7 cellular contexts compared by ENCODE assay signal in the genomic region with DNA sequence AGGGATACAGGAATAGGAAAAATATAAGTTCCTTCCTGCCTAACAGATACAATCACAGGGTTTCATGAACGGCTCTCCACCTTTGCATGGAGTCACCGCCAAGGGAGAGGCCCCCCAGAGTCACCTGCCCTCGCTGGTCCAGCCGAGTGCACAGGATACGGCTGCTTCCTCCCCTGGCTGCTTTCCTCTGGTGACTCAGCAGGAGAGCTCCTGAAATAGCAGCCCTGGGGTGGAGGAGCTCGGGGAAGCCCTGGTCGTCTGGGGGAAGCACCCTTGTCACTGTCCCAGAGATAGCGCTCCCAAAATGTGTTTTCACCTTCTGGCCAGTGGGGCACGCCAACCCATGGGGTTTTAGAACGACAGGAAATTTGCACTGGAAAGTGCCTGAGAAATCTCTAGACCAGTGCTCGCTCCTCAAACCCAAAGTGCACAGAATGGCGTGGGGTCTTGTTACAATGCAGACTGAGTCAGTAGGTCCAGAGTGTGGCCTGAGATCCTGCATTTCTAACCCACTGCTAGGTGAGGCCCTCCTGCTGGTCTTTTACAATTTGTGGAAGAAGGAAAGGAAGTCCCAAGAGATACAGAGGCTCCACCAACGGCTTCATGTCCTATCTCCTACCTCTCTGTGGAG. TPM values are rescaled to one million over a fixed set of nuclear protein-coding genes. Genes with fewer than 3 reads are reported as not detected.
DNase-seq lines count a peak whose midpoint lies in the region; ATAC-seq and TF ChIP-seq lines count a peak whose summit lies in the region.

No MANE protein-coding gene starts in this region.

- H3K36me3 ChIP-seq in Loucy (ENCODE audit: insufficient read depth, low read length) (no peaks in the 10 kb centered on the region), gastroesophageal sphincter (no peaks in the 10 kb centered on the region), hepatocyte (replicated peaks; ENCODE audit: insufficient read depth, low read depth) (no peaks in the 10 kb centered on the region)

- 53 to 67% methylated on average over 1 to 5 of the region's 13 CpGs for WGBS in gastroesophageal sphincter (ENCODE audit: low coverage in 1 of 2), 2 donors
- WGBS in hepatocyte (ENCODE audit: low lambda C conversion rate, missing lambda C conversion rate): 63% methylated on average over 13 of the region's 13 CpGs

- H3K36me3 Mint-ChIP-seq in stimulated activated naive B cell treated with anti-CD40 and anti-IgM and Interleukin-4, amounts not matched to agents 10 μg/mL and 1 μg/mL and 100 μg/mL, for 72 hours: no peaks in the 10 kb centered on the region

- H3K9me2 ChIP-seq in Loucy (replicated peaks; ENCODE audit: low read depth, low read length) (no peaks in the 10 kb centered on the region), hepatocyte (replicated peaks; ENCODE audit: insufficient read depth) (no peaks in the 10 kb centered on the region)

- H3K4me1 Mint-ChIP-seq in stimulated activated naive B cell treated with anti-CD40 and anti-IgM and Interleukin-4, amounts not matched to agents 10 μg/mL and 1 μg/mL and 100 μg/mL, for 72 hours: peaks cover 23 to 40% of the 10 kb centered on the region in 2 donors

- no peaks in the 10 kb centered on the region for H3K27me3 ChIP-seq in Loucy (ENCODE audit: insufficient read depth, low read length, poor library complexity, severe bottlenecking)
- no peaks in the 10 kb centered on the region for H3K27me3 ChIP-seq in gastroesophageal sphincter
- no peaks in the 10 kb centered on the region for H3K27me3 ChIP-seq in hepatocyte

- H3K4me3 Mint-ChIP-seq in stimulated activated naive B cell treated with anti-CD40 and anti-IgM and Interleukin-4, amounts not matched to agents 10 μg/mL and 1 μg/mL and 100 μg/mL, for 72 hours: peak overlapping the region; percentile 6 to 10

- H2AFZ ChIP-seq in Loucy (ENCODE audit: low read length) (no peak overlapping the region), hepatocyte (no peak overlapping the region)

- no peaks in the 10 kb centered on the region for H3F3A ChIP-seq in Loucy (ENCODE audit: low read depth)

- H3K4me1 ChIP-seq in Loucy (ENCODE audit: insufficient read depth, low read length, poor library complexity, severe bottlenecking) (peaks cover 19% of the 10 kb centered on the region), gastroesophageal sphincter (peaks cover 0 to 27% (median 20%) of the 10 kb centered on the region in 3 donors), hepatocyte (ENCODE audit: insufficient read depth) (peaks cover 13% of the 10 kb centered on the region)

- H3K27ac ChIP-seq in gastroesophageal sphincter (peak overlapping the region in 2 of 4 donors; percentile 31 to 56), hepatocyte (no peak overlapping the region)

- no peak overlapping the region for H3K9ac ChIP-seq in Loucy (ENCODE audit: low read depth, low read length, poor library complexity, severe bottlenecking)

- TF ChIP-seq EP300 in gastroesophageal sphincter (IDR thresholded peaks at IDR 0.05): no peak

- TF ChIP-seq CTCF in GM20000 (IDR thresholded peaks at IDR 0.05; ENCODE audit: extremely low read depth, missing control alignments) (no peak), Loucy (conservative IDR thresholded peaks at IDR 0.05; ENCODE audit: low read length) (no peak), gastroesophageal sphincter (IDR thresholded peaks at IDR 0.05) (no peak), hepatocyte (IDR thresholded peaks at IDR 0.05; ENCODE audit: poor library complexity) (no peak)

- TF ChIP-seq POLR2A in gastroesophageal sphincter (IDR thresholded peaks at IDR 0.05): no peak

- no peaks in the 10 kb centered on the region for H3K27me3 Mint-ChIP-seq in stimulated activated naive B cell treated with anti-CD40 and anti-IgM and Interleukin-4, amounts not matched to agents 10 μg/mL and 1 μg/mL and 100 μg/mL, for 72 hours

- H3K4me3 ChIP-seq in Loucy (ENCODE audit: low read length, poor library complexity, severe bottlenecking): peak overlapping the region; percentile 8
- no peak overlapping the region for H3K4me3 ChIP-seq in gastroesophageal sphincter
- H3K4me3 ChIP-seq in hepatocyte: no peak overlapping the region

- ATAC-seq in gastroesophageal sphincter: peak; percentile 75
- ATAC-seq in stimulated activated naive B cell treated with anti-CD40 and anti-IgM and Interleukin-4, amounts not matched to agents 10 μg/mL and 1 μg/mL and 100 μg/mL, for 72 hours (replicated peaks): peak; percentile 74 to 80

- H3K9me3 Mint-ChIP-seq in stimulated activated naive B cell treated with anti-CD40 and anti-IgM and Interleukin-4, amounts not matched to agents 10 μg/mL and 1 μg/mL and 100 μg/mL, for 72 hours: no peaks in the 10 kb centered on the region

- no peak overlapping the region for H3K27ac Mint-ChIP-seq in stimulated activated naive B cell treated with anti-CD40 and anti-IgM and Interleukin-4, amounts not matched to agents 10 μg/mL and 1 μg/mL and 100 μg/mL, for 72 hours

- no peaks in the 10 kb centered on the region for H3K9me3 ChIP-seq in Loucy (ENCODE audit: insufficient read depth, low read depth, low read length)
- no peaks in the 10 kb centered on the region for H3K9me3 ChIP-seq in gastroesophageal sphincter
- no peaks in the 10 kb centered on the region for H3K9me3 ChIP-seq in hepatocyte (ENCODE audit: low read depth)

- DNase-seq in GM20000 (ENCODE audit: low spot score): peak; percentile 62
- peak; percentile 31 for DNase-seq in stimulated activated naive B cell treated with anti-CD40 and anti-IgM and Interleukin-4, amounts not matched to agents 10 μg/mL and 1 μg/mL and 100 μg/mL, for 72 hours
- no peak for DNase-seq in putamen (ENCODE audit: low spot score)
- DNase-seq in hepatocyte (ENCODE audit: low spot score): no peak
- no peak for DNase-seq in SK-N-DZ (ENCODE audit: low spot score)

- peak overlapping the region; percentile 29 for H3K4me2 ChIP-seq in Loucy (ENCODE audit: low read depth, low read length, poor library complexity, severe bottlenecking)
- H3K4me2 ChIP-seq in hepatocyte: no peak overlapping the region

- no peaks in the 10 kb centered on the region for H3K79me2 ChIP-seq in Loucy (ENCODE audit: insufficient read depth, low read length)
- no peaks in the 10 kb centered on the region for H3K79me2 ChIP-seq in hepatocyte

- H4K20me1 ChIP-seq in Loucy (ENCODE audit: insufficient read depth, low read length, poor library complexity, severe bottlenecking) (no peaks in the 10 kb centered on the region), hepatocyte (ENCODE audit: insufficient read depth, poor library complexity, severe bottlenecking) (no peaks in the 10 kb centered on the region)

RNA-seq across cellular contexts. Expression of gene FAM50B, which starts 35.9 kb away (rescaled TPM):
- total RNA-seq in gastroesophageal sphincter: 10 to 100 TPM; 14.7 to 23.7 (median 18.8) TPM
- 0.84 and 1.6 TPM in 2 replicates for total RNA-seq in hepatocyte
- 1.1 and 1.6 TPM in 2 replicates for polyA plus RNA-seq in hepatocyte
- 0.12 and 0.25 TPM in 2 replicates for polyA plus RNA-seq in SK-N-DZ (2014; cell fraction: cytosol; rRNA removed)
- polyA plus RNA-seq in SK-N-DZ (2014; cell fraction: nucleus; rRNA removed): 0.16 TPM in 1 of 2 replicates, not detected in the other

Comparison
In these comparisons a context has a peak if more than half of its experiments do, and no peak if none do; other contexts are left out.
1. DNase-seq: peak in GM20000 (single experiment) and stimulated activated naive B cell treated with anti-CD40 and anti-IgM and Interleukin-4, amounts not matched to agents 10 μg/mL and 1 μg/mL and 100 μg/mL, for 72 hours (single experiment); none in putamen (single experiment), hepatocyte (single experiment) and SK-N-DZ (single experiment).